28 cellular contexts compared by ENCODE assay signal in the genomic region with DNA sequence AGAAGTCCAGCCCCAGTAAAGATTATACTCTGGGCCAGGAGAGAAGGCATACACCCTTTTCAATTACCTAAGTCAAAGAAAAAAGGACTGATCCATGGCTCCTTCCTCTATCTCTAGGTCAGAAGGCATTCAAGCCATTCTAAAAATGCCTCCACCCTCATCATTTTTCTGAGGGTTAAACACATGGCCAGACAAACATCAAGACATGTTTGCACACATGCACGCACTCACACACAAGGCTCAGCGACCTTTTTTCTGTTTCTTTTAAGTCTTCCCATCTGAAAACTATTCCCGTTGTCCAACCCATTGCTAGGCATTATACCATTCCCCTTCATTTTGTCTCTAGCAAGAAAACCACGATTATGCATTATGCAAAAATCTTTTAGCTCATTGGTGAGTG.
"Had no signal": no experiment of that assay in that cellular context is flagged by ENCODE, and none has a peak within 500 bp of the region (broad histone marks: within the 10 kb centered on the region; RNA-seq: fewer than 3 reads in every experiment).

No MANE protein-coding gene starts in this region.

- H3K9me3 ChIP-seq: ascending aorta, breast epithelium, colonic mucosa, esophagus squamous epithelium, gastroesophageal sphincter had no signal

- H3K27ac Mint-ChIP-seq: activated CD4-positive, alpha-beta memory T cell treated with anti-CD3 and anti-CD28 coated beads for 36 hours; activated CD4-positive, alpha-beta T cell treated with anti-CD3 and anti-CD28 coated beads for 36 hours; activated CD4-positive, alpha-beta T cell treated with anti-CD3 and anti-CD28 coated beads, Interleukin-2, amount 10 ng/mL, durations not matched to agents 24 days and 14 days; activated CD8-positive, alpha-beta memory T cell treated with anti-CD3 and anti-CD28 coated beads, Interleukin-2, amount 10 ng/mL, durations not matched to agents 7 days and 5 days; activated CD8-positive, alpha-beta T cell treated with anti-CD3 and anti-CD28 coated beads, Interleukin-2, amount 10 ng/mL, durations not matched to agents 7 days and 5 days; activated naive CD4-positive, alpha-beta T cell treated with anti-CD3 and anti-CD28 coated beads, Interleukin-2, amount 10 ng/mL, durations not matched to agents 7 days and 5 days; activated naive CD4-positive, alpha-beta T cell treated with anti-CD3 and anti-CD28 coated beads, Interleukin-2, amount 50 U/mL, for 72 hours; activated naive CD8-positive, alpha-beta T cell treated with anti-CD3 and anti-CD28 coated beads, Interleukin-2, amount 10 ng/mL, durations not matched to agents 7 days and 5 days; activated T-cell treated with anti-CD3 and anti-CD28 coated beads, Interleukin-2, amount 50 U/mL, for 72 hours; brain had no signal

- H3K4me3 Mint-ChIP-seq: activated CD4-positive, alpha-beta memory T cell treated with anti-CD3 and anti-CD28 coated beads for 36 hours; activated CD4-positive, alpha-beta T cell treated with anti-CD3 and anti-CD28 coated beads for 36 hours; activated CD4-positive, alpha-beta T cell treated with anti-CD3 and anti-CD28 coated beads, Interleukin-2, amount 10 ng/mL, durations not matched to agents 24 days and 14 days; activated CD8-positive, alpha-beta memory T cell treated with anti-CD3 and anti-CD28 coated beads, Interleukin-2, amount 10 ng/mL, durations not matched to agents 7 days and 5 days; activated CD8-positive, alpha-beta T cell treated with anti-CD3 and anti-CD28 coated beads, Interleukin-2, amount 10 ng/mL, durations not matched to agents 7 days and 5 days; activated naive CD4-positive, alpha-beta T cell treated with anti-CD3 and anti-CD28 coated beads, Interleukin-2, amount 10 ng/mL, durations not matched to agents 7 days and 5 days; activated naive CD8-positive, alpha-beta T cell treated with anti-CD3 and anti-CD28 coated beads, Interleukin-2, amount 10 ng/mL, durations not matched to agents 7 days and 5 days; activated T-cell treated with anti-CD3 and anti-CD28 coated beads, Interleukin-2, amount 50 U/mL, for 72 hours; brain had no signal

- H3K27ac ChIP-seq: ascending aorta, breast epithelium, cardiac muscle cell, colonic mucosa, epithelial cell of prostate, esophagus squamous epithelium, gastroesophageal sphincter had no signal

- H3K36me3 ChIP-seq: ascending aorta, breast epithelium, cardiac muscle cell, colonic mucosa, esophagus squamous epithelium, gastroesophageal sphincter had no signal

- H3K9me3 Mint-ChIP-seq: activated CD4-positive, alpha-beta memory T cell treated with anti-CD3 and anti-CD28 coated beads for 36 hours; activated CD4-positive, alpha-beta T cell treated with anti-CD3 and anti-CD28 coated beads, Interleukin-2, amount 10 ng/mL, durations not matched to agents 24 days and 14 days; activated naive CD4-positive, alpha-beta T cell treated with anti-CD3 and anti-CD28 coated beads, Interleukin-2, amount 10 ng/mL, durations not matched to agents 7 days and 5 days; activated naive CD4-positive, alpha-beta T cell treated with anti-CD3 and anti-CD28 coated beads, Interleukin-2, amount 50 U/mL, for 72 hours; activated naive CD8-positive, alpha-beta T cell treated with anti-CD3 and anti-CD28 coated beads, Interleukin-2, amount 10 ng/mL, durations not matched to agents 7 days and 5 days; activated T-cell treated with anti-CD3 and anti-CD28 coated beads, Interleukin-2, amount 50 U/mL, for 72 hours had no signal

- H3K36me3 Mint-ChIP-seq: activated CD4-positive, alpha-beta memory T cell treated with anti-CD3 and anti-CD28 coated beads for 36 hours; activated CD8-positive, alpha-beta memory T cell treated with anti-CD3 and anti-CD28 coated beads, Interleukin-2, amount 10 ng/mL, durations not matched to agents 7 days and 5 days; activated naive CD4-positive, alpha-beta T cell treated with anti-CD3 and anti-CD28 coated beads, Interleukin-2, amount 10 ng/mL, durations not matched to agents 7 days and 5 days; activated naive CD4-positive, alpha-beta T cell treated with anti-CD3 and anti-CD28 coated beads, Interleukin-2, amount 50 U/mL, for 72 hours; activated naive CD8-positive, alpha-beta T cell treated with anti-CD3 and anti-CD28 coated beads, Interleukin-2, amount 10 ng/mL, durations not matched to agents 7 days and 5 days; brain had no signal

- H3K4me1 Mint-ChIP-seq: activated CD4-positive, alpha-beta T cell treated with anti-CD3 and anti-CD28 coated beads for 36 hours; activated CD4-positive, alpha-beta T cell treated with anti-CD3 and anti-CD28 coated beads, Interleukin-2, amount 10 ng/mL, durations not matched to agents 24 days and 14 days; activated CD8-positive, alpha-beta memory T cell treated with anti-CD3 and anti-CD28 coated beads, Interleukin-2, amount 10 ng/mL, durations not matched to agents 7 days and 5 days; activated naive CD4-positive, alpha-beta T cell treated with anti-CD3 and anti-CD28 coated beads, Interleukin-2, amount 10 ng/mL, durations not matched to agents 7 days and 5 days; activated naive CD8-positive, alpha-beta T cell treated with anti-CD3 and anti-CD28 coated beads, Interleukin-2, amount 10 ng/mL, durations not matched to agents 7 days and 5 days; brain had no signal

- H3K27me3 Mint-ChIP-seq: activated CD4-positive, alpha-beta T cell treated with anti-CD3 and anti-CD28 coated beads, Interleukin-2, amount 10 ng/mL, durations not matched to agents 24 days and 14 days; activated CD8-positive, alpha-beta memory T cell treated with anti-CD3 and anti-CD28 coated beads, Interleukin-2, amount 10 ng/mL, durations not matched to agents 7 days and 5 days; activated naive CD4-positive, alpha-beta T cell treated with anti-CD3 and anti-CD28 coated beads, Interleukin-2, amount 10 ng/mL, durations not matched to agents 7 days and 5 days; activated naive CD8-positive, alpha-beta T cell treated with anti-CD3 and anti-CD28 coated beads, Interleukin-2, amount 10 ng/mL, durations not matched to agents 7 days and 5 days had no signal

- H3K4me3 ChIP-seq: ascending aorta, breast epithelium, cardiac muscle cell, colonic mucosa, esophagus squamous epithelium, gastroesophageal sphincter had no signal

- H3K4me1 ChIP-seq: ascending aorta, breast epithelium, colonic mucosa, esophagus squamous epithelium, gastroesophageal sphincter had no signal

- H3K27me3 ChIP-seq: ascending aorta, breast epithelium, cardiac muscle cell, colonic mucosa, esophagus squamous epithelium had no signal

- DNase-seq: activated CD4-positive, alpha-beta memory T cell treated with anti-CD3 and anti-CD28 coated beads for 36 hours; activated CD4-positive, alpha-beta T cell treated with anti-CD3 and anti-CD28 coated beads for 36 hours; activated CD4-positive, alpha-beta T cell treated with anti-CD3 and anti-CD28 coated beads, Interleukin-2, amount 10 ng/mL, durations not matched to agents 24 days and 14 days; activated CD4-positive, CD25-positive, alpha-beta regulatory T cell; activated CD4-positive, CD25-positive, alpha-beta regulatory T cell treated with anti-CD3 and anti-CD28 coated beads, Interleukin-2, amount 50 U/mL, for 72 hours; activated CD8-positive, alpha-beta memory T cell treated with anti-CD3 and anti-CD28 coated beads, Interleukin-2, amount 10 ng/mL, durations not matched to agents 7 days and 5 days; activated CD8-positive, alpha-beta memory T cell treated with anti-CD3 and anti-CD28 coated beads, Interleukin-2, amount 50 U/mL, for 4 hours; activated CD8-positive, alpha-beta T cell treated with anti-CD3 and anti-CD28 coated beads, Interleukin-2, amount 10 ng/mL, durations not matched to agents 7 days and 5 days; activated gamma-delta T cell; activated naive CD4-positive, alpha-beta T cell; activated naive CD4-positive, alpha-beta T cell treated with anti-CD3 and anti-CD28 coated beads, Interleukin-2, amount 10 ng/mL, durations not matched to agents 7 days and 5 days; activated naive CD8-positive, alpha-beta T cell treated with anti-CD3 and anti-CD28 coated beads, Interleukin-2, amount 10 ng/mL, durations not matched to agents 7 days and 5 days; activated T-cell treated with anti-CD3 and anti-CD28 coated beads, Interleukin-2, amount 50 U/mL, for 1 hour; activated T-cell treated with anti-CD3 and anti-CD28 coated beads, Interleukin-2, amount 50 U/mL, for 72 hours; central memory CD4-positive, alpha-beta T cell; cerebellar nuclear complex; colonic mucosa; effector CD8-positive, alpha-beta T cell; esophagus squamous epithelium; foreskin melanocyte; T-helper 2 cell had no signal

- ATAC-seq: activated CD4-positive, alpha-beta T cell treated with anti-CD3 and anti-CD28 coated beads for 36 hours; activated CD8-positive, alpha-beta memory T cell treated with anti-CD3 and anti-CD28 coated beads, Interleukin-2, amount 10 ng/mL, durations not matched to agents 7 days and 5 days; activated CD8-positive, alpha-beta T cell treated with anti-CD3 and anti-CD28 coated beads, Interleukin-2, amount 10 ng/mL, durations not matched to agents 7 days and 5 days; activated naive CD4-positive, alpha-beta T cell treated with anti-CD3 and anti-CD28 coated beads, Interleukin-2, amount 50 U/mL, for 72 hours; activated T-cell treated with anti-CD3 and anti-CD28 coated beads, Interleukin-2, amount 50 U/mL, for 72 hours; gastroesophageal sphincter had no signal
